Comparison of ENCODE assay signal across 1 cellular context in genomic region chr10:82089327-82089726, GRCh38.
TF ChIP-seq lines count a peak whose summit lies in the region.

No MANE protein-coding gene starts in this region.

TF ChIP-seq in GM23338, 12 proteins besides CTCF, POLR2A, EP300 and RAD21:
- TF ChIP-seq ZNF462 (CRISPR knock-in tag; IDR thresholded peaks at IDR 0.05) = no peak
- no peak for TF ChIP-seq STAT1 (IDR thresholded peaks at IDR 0.05; ENCODE audit: unreplicated experiment)
- no peak for TF ChIP-seq JUNB (IDR thresholded peaks at IDR 0.05; ENCODE audit: unreplicated experiment)
- no peak for TF ChIP-seq ZNF114 (CRISPR knock-in tag; IDR thresholded peaks at IDR 0.05)
- no peak for TF ChIP-seq POLR2AphosphoS5 (IDR thresholded peaks at IDR 0.05; ENCODE audit: low read depth)
- no peak for TF ChIP-seq EZH2phosphoT487 (IDR thresholded peaks at IDR 0.05; ENCODE audit: unreplicated experiment)
- TF ChIP-seq ETS1 (IDR thresholded peaks at IDR 0.05) = no peak
- TF ChIP-seq REST (IDR thresholded peaks at IDR 0.05; ENCODE audit: unreplicated experiment) = no peak
- TF ChIP-seq EZH2 (IDR thresholded peaks at IDR 0.05; ENCODE audit: low read depth, unreplicated experiment) = no peak
- no peak for TF ChIP-seq CREB1 (CRISPR knock-in tag; IDR thresholded peaks at IDR 0.05; ENCODE audit: low read depth)
- TF ChIP-seq NANOG (IDR thresholded peaks at IDR 0.05; ENCODE audit: borderline replicate concordance) = no peak
- no peak for TF ChIP-seq ZNF331 (CRISPR knock-in tag; IDR thresholded peaks at IDR 0.05; ENCODE audit: low read depth)
